In the genomic region with DNA sequence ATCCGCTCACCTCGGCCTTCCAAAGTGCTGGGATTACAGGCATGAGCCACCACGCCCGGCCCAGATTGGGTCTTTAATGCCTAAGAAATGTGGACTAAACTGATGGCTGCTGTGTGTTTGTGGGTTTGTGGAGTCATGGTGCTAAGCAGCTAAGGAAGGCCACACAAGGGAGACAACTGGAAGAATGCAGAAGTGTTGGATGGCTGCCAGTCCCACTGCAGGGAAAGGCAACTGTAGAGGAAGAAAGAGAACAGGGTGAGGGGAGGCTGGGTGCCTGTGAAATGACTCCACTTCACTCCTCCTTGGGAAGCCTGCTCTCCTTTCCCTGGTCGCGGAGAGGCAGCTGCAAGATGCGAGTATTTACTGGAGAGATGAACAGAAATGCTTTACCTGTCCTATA, we compare ENCODE assay signal across 14 cellular contexts. TPM values are rescaled to one million over a fixed set of nuclear protein-coding genes. Genes with fewer than 3 reads are reported as not detected.
DNase-seq lines count a peak whose midpoint lies in the region; FAIRE-seq and TF ChIP-seq lines count a peak whose summit lies in the region.
"Had no signal": no experiment of that assay in that cellular context is flagged by ENCODE, and none has a peak within 500 bp of the region (broad histone marks: within the 10 kb centered on the region; RNA-seq: fewer than 3 reads in every experiment).

No MANE protein-coding gene starts in this region.

- TF ChIP-seq CTCF in fibroblast of mammary gland (conservative IDR thresholded peaks at IDR 0.05; ENCODE audit: control insufficient read depth, insufficient read depth, low read depth, low read length) (no peak), prostate gland (IDR thresholded peaks at IDR 0.05) (no peak), WERI-Rb-1 (IDR thresholded peaks at IDR 0.05; ENCODE audit: low read depth, low read length) (no peak)

- H3K9me3 ChIP-seq in prostate gland, result no peaks in the 10 kb centered on the region
- H3K9me3 ChIP-seq in WERI-Rb-1 (ENCODE audit: severe bottlenecking), result no peaks in the 10 kb centered on the region
- H3K9me3 ChIP-seq: gastroesophageal sphincter had no signal

- FAIRE-seq in RCC 7860 (lab: Jason Lieb, UNC), result peak; percentile 75

- H3K4me1 ChIP-seq in prostate gland (replicated peaks), result no peaks in the 10 kb centered on the region
- H3K4me1 ChIP-seq: gastroesophageal sphincter had no signal

- DNase-seq in GF-D8 (lab: John Stamatoyannopoulos, UW) (peak; percentile 8), RCC 7860 (ENCODE audit: low spot score) (peak; percentile 76), fibroblast of mammary gland (ENCODE audit: low read depth) (peak; percentile 57), posterior vena cava (ENCODE audit: low spot score) (peak; percentile 82), prostate gland (ENCODE audit: low spot score) (no peak), WERI-Rb-1 (no peak), NCI-H2196 treated with DMSO at 0.1 percent for 48 hours (lab: John Stamatoyannopoulos, UW; ENCODE audit: unreplicated experiment) (no peak)
- DNase-seq in stimulated activated CD4-positive, alpha-beta T cell treated with anti-CD3 and anti-CD28 coated beads, Interleukin-4, amount 100 ng/mL, for 24 hours, result no peak
- DNase-seq: activated T-cell treated with anti-CD3 and anti-CD28 coated beads for 4 hours; central memory CD4-positive, alpha-beta T cell; H7; naive B cell; NCI-H2081 treated with DMSO at 0.1 percent for 48 hours had no signal

- 90% methylated on average over 7 of the region's 7 CpGs for WGBS in prostate gland

- no peak for TF ChIP-seq POLR2A in prostate gland (IDR thresholded peaks at IDR 0.05)

- no peak overlapping the region for H3K4me3 ChIP-seq in fibroblast of mammary gland (ENCODE audit: control insufficient read depth, low read depth, low read length)
- H3K4me3 ChIP-seq in prostate gland, result no peak overlapping the region
- no peak overlapping the region for H3K4me3 ChIP-seq in WERI-Rb-1 (ENCODE audit: low read depth, low read length)
- H3K4me3 ChIP-seq: gastroesophageal sphincter had no signal

- H3K27ac ChIP-seq in prostate gland (no peak overlapping the region), WERI-Rb-1 (no peak overlapping the region)
- H3K27ac ChIP-seq: gastroesophageal sphincter had no signal

- intact Hi-C loops in posterior vena cava (cut with DNase I) (no loop called here), prostate gland (cut with DNase I) (no loop called here)

- H3K36me3 ChIP-seq in prostate gland (no peaks in the 10 kb centered on the region), WERI-Rb-1 (no peaks in the 10 kb centered on the region)
- H3K36me3 ChIP-seq: gastroesophageal sphincter had no signal

- no peaks in the 10 kb centered on the region for H3K27me3 ChIP-seq in prostate gland (replicated peaks; ENCODE audit: insufficient read depth)
- no peaks in the 10 kb centered on the region for H3K27me3 ChIP-seq in WERI-Rb-1 (ENCODE audit: insufficient read depth, low read depth, severe bottlenecking)
- H3K27me3 ChIP-seq: gastroesophageal sphincter had no signal

RNA-seq across cellular contexts. Expression of gene SIAH1, which starts 23.5 kb away (rescaled TPM):
- total RNA-seq in posterior vena cava, result 10 to 100 TPM; 25.6 to 27.0 TPM
- 10 to 100 TPM; 24.0 to 36.1 TPM for total RNA-seq in prostate gland

Comparison
In these comparisons a context has a peak if more than half of its experiments do, and no peak if none do; other contexts are left out.
1. DNase-seq: peak in GF-D8 (single experiment), RCC 7860 (single experiment), fibroblast of mammary gland (single experiment) and posterior vena cava (single experiment); none in stimulated activated CD4-positive, alpha-beta T cell treated with anti-CD3 and anti-CD28 coated beads, Interleukin-4, amount 100 ng/mL, for 24 hours (single experiment), prostate gland (single experiment), WERI-Rb-1 (single experiment) and NCI-H2196 treated with DMSO at 0.1 percent for 48 hours (single experiment).